Comparison of ENCODE assay signal across 1 cellular context in genomic region chr9:93121316-93122241, GRCh38.
TF ChIP-seq lines count a peak whose summit lies in the region.

No MANE protein-coding gene starts in this region.

TF ChIP-seq in HepG2, 621 proteins besides CTCF, POLR2A, EP300 and RAD21 (continued from another document and continues in another):
- TF ChIP-seq ZC3H4 (CRISPR knock-in tag; IDR thresholded peaks at IDR 0.05; ENCODE audit: borderline replicate concordance) = no peak
- TF ChIP-seq NONO (IDR thresholded peaks at IDR 0.05) = no peak
- 0 out of 2 replicates have a peak, but pooled peaks have one; percentile 35 for TF ChIP-seq NONO (CRISPR knock-in tag; conservative IDR thresholded peaks at IDR 0.05)
- TF ChIP-seq, protein P1, sequence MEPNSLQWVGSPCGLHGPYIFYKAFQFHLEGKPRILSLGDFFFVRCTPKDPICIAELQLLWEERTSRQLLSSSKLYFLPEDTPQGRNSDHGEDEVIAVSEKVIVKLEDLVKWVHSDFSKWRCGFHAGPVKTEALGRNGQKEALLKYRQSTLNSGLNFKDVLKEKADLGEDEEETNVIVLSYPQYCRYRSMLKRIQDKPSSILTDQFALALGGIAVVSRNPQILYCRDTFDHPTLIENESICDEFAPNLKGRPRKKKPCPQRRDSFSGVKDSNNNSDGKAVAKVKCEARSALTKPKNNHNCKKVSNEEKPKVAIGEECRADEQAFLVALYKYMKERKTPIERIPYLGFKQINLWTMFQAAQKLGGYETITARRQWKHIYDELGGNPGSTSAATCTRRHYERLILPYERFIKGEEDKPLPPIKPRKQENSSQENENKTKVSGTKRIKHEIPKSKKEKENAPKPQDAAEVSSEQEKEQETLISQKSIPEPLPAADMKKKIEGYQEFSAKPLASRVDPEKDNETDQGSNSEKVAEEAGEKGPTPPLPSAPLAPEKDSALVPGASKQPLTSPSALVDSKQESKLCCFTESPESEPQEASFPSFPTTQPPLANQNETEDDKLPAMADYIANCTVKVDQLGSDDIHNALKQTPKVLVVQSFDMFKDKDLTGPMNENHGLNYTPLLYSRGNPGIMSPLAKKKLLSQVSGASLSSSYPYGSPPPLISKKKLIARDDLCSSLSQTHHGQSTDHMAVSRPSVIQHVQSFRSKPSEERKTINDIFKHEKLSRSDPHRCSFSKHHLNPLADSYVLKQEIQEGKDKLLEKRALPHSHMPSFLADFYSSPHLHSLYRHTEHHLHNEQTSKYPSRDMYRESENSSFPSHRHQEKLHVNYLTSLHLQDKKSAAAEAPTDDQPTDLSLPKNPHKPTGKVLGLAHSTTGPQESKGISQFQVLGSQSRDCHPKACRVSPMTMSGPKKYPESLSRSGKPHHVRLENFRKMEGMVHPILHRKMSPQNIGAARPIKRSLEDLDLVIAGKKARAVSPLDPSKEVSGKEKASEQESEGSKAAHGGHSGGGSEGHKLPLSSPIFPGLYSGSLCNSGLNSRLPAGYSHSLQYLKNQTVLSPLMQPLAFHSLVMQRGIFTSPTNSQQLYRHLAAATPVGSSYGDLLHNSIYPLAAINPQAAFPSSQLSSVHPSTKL (CRISPR knock-in tag; IDR thresholded peaks at IDR 0.05) = no peak
- no peak for TF ChIP-seq ARID4A (CRISPR knock-in tag; IDR thresholded peaks at IDR 0.05; ENCODE audit: borderline replicate concordance)
- TF ChIP-seq ZNF773 (CRISPR knock-in tag; IDR thresholded peaks at IDR 0.05; ENCODE audit: borderline replicate concordance) = no peak
- TF ChIP-seq JARID2 (CRISPR knock-in tag; IDR thresholded peaks at IDR 0.05; ENCODE audit: insufficient replicate concordance) = no peak
- TF ChIP-seq RBM22 (optimal IDR thresholded peaks at IDR 0.05; ENCODE audit: low read length) = peak; percentile 92
- no peak for TF ChIP-seq ARNTL (CRISPR knock-in tag; IDR thresholded peaks at IDR 0.05)
- TF ChIP-seq ZSCAN22 (CRISPR knock-in tag; IDR thresholded peaks at IDR 0.05) = no peak
- no peak for TF ChIP-seq NBN (conservative IDR thresholded peaks at IDR 0.05)
- no peak for TF ChIP-seq ZNF382 (CRISPR knock-in tag; IDR thresholded peaks at IDR 0.05; ENCODE audit: borderline replicate concordance)
- TF ChIP-seq, protein P2, sequence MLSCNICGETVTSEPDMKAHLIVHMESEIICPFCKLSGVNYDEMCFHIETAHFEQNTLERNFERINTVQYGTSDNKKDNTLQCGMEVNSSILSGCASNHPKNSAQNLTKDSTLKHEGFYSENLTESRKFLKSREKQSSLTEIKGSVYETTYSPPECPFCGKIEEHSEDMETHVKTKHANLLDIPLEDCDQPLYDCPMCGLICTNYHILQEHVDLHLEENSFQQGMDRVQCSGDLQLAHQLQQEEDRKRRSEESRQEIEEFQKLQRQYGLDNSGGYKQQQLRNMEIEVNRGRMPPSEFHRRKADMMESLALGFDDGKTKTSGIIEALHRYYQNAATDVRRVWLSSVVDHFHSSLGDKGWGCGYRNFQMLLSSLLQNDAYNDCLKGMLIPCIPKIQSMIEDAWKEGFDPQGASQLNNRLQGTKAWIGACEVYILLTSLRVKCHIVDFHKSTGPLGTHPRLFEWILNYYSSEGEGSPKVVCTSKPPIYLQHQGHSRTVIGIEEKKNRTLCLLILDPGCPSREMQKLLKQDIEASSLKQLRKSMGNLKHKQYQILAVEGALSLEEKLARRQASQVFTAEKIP (CRISPR knock-in tag; IDR thresholded peaks at IDR 0.05; ENCODE audit: borderline replicate concordance) = no peak
- TF ChIP-seq HDAC1 (CRISPR knock-in tag; IDR thresholded peaks at IDR 0.05) = no peak
- no peak for TF ChIP-seq ZNF354B (CRISPR knock-in tag; IDR thresholded peaks at IDR 0.05)
- no peak for TF ChIP-seq ATF1 (CRISPR knock-in tag; IDR thresholded peaks at IDR 0.05)
- no peak for TF ChIP-seq REL (CRISPR knock-in tag; conservative IDR thresholded peaks at IDR 0.05)
- TF ChIP-seq, protein P3, sequence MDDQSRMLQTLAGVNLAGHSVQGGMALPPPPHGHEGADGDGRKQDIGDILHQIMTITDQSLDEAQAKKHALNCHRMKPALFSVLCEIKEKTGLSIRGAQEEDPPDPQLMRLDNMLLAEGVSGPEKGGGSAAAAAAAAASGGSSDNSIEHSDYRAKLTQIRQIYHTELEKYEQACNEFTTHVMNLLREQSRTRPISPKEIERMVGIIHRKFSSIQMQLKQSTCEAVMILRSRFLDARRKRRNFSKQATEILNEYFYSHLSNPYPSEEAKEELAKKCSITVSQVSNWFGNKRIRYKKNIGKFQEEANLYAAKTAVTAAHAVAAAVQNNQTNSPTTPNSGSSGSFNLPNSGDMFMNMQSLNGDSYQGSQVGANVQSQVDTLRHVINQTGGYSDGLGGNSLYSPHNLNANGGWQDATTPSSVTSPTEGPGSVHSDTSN (CRISPR knock-in tag; IDR thresholded peaks at IDR 0.05; ENCODE audit: borderline replicate concordance) = no peak
- TF ChIP-seq SP5 (CRISPR knock-in tag; IDR thresholded peaks at IDR 0.05; ENCODE audit: borderline replicate concordance, low read depth) = no peak
- TF ChIP-seq ZNF460 (CRISPR knock-in tag; IDR thresholded peaks at IDR 0.05; ENCODE audit: borderline replicate concordance) = no peak
- TF ChIP-seq AHR (CRISPR knock-in tag; IDR thresholded peaks at IDR 0.05) = no peak
- 0 out of 2 replicates have a peak, but pooled peaks have one; percentile 30 for TF ChIP-seq ZBTB38 (CRISPR knock-in tag; IDR thresholded peaks at IDR 0.05)
- peak; percentile 40 for TF ChIP-seq AGO2 (optimal IDR thresholded peaks at IDR 0.05; ENCODE audit: low read depth, low read length)
- no peak for TF ChIP-seq AFF4 (CRISPR knock-in tag; IDR thresholded peaks at IDR 0.05)
- TF ChIP-seq KMT2A (CRISPR knock-in tag; IDR thresholded peaks at IDR 0.05) = no peak
- TF ChIP-seq, protein P4, sequence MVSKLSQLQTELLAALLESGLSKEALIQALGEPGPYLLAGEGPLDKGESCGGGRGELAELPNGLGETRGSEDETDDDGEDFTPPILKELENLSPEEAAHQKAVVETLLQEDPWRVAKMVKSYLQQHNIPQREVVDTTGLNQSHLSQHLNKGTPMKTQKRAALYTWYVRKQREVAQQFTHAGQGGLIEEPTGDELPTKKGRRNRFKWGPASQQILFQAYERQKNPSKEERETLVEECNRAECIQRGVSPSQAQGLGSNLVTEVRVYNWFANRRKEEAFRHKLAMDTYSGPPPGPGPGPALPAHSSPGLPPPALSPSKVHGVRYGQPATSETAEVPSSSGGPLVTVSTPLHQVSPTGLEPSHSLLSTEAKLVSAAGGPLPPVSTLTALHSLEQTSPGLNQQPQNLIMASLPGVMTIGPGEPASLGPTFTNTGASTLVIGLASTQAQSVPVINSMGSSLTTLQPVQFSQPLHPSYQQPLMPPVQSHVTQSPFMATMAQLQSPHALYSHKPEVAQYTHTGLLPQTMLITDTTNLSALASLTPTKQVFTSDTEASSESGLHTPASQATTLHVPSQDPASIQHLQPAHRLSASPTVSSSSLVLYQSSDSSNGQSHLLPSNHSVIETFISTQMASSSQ (IDR thresholded peaks at IDR 0.05; ENCODE audit: low read depth) = no peak
- TF ChIP-seq, protein P4 (CRISPR knock-in tag; IDR thresholded peaks at IDR 0.05; ENCODE audit: borderline replicate concordance) = no peak
- TF ChIP-seq, protein P5, sequence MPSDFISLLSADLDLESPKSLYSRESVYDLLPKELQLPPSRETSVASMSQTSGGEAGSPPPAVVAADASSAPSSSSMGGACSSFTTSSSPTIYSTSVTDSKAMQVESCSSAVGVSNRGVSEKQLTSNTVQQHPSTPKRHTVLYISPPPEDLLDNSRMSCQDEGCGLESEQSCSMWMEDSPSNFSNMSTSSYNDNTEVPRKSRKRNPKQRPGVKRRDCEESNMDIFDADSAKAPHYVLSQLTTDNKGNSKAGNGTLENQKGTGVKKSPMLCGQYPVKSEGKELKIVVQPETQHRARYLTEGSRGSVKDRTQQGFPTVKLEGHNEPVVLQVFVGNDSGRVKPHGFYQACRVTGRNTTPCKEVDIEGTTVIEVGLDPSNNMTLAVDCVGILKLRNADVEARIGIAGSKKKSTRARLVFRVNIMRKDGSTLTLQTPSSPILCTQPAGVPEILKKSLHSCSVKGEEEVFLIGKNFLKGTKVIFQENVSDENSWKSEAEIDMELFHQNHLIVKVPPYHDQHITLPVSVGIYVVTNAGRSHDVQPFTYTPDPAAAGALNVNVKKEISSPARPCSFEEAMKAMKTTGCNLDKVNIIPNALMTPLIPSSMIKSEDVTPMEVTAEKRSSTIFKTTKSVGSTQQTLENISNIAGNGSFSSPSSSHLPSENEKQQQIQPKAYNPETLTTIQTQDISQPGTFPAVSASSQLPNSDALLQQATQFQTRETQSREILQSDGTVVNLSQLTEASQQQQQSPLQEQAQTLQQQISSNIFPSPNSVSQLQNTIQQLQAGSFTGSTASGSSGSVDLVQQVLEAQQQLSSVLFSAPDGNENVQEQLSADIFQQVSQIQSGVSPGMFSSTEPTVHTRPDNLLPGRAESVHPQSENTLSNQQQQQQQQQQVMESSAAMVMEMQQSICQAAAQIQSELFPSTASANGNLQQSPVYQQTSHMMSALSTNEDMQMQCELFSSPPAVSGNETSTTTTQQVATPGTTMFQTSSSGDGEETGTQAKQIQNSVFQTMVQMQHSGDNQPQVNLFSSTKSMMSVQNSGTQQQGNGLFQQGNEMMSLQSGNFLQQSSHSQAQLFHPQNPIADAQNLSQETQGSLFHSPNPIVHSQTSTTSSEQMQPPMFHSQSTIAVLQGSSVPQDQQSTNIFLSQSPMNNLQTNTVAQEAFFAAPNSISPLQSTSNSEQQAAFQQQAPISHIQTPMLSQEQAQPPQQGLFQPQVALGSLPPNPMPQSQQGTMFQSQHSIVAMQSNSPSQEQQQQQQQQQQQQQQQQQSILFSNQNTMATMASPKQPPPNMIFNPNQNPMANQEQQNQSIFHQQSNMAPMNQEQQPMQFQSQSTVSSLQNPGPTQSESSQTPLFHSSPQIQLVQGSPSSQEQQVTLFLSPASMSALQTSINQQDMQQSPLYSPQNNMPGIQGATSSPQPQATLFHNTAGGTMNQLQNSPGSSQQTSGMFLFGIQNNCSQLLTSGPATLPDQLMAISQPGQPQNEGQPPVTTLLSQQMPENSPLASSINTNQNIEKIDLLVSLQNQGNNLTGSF (CRISPR knock-in tag; IDR thresholded peaks at IDR 0.05) = no peak
